ENCODE assay signal across 8 cellular contexts in the genomic region with DNA sequence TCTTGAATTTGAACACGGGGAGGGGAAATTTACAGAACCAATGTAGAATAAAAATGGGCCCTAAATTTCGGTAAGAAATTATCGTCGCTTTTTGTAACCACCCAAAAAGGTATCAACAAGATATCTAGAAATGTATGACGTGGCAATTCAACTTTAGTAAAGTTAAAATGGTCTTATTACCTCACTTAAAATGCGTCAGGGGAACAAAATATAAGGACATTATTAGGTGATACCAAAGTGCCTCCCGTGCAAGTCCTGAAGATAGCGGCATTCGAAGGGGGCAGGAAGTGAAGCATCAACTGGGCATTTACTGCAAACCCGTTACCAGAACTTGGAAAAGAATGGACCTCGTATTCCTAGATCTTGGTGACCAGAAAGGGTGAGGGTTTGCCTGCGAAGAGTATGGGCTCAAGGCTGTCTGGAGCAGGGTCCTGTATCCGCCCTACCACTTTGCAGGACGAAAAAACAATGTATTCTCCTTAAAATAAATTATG. TPM values are rescaled to one million over a fixed set of nuclear protein-coding genes. Genes with fewer than 3 reads are reported as not detected.
DNase-seq lines count a peak whose midpoint lies in the region; ATAC-seq and TF ChIP-seq lines count a peak whose summit lies in the region.

No MANE protein-coding gene starts in this region.

- H3K4me1 ChIP-seq in thymus (ENCODE audit: control insufficient read depth, insufficient read depth, low read length): no peaks in the 10 kb centered on the region

- TF ChIP-seq POLR2A in GM18505 (IDR thresholded peaks at IDR 0.05; ENCODE audit: borderline replicate concordance, extremely low read depth, insufficient read depth, insufficient read length): no peak

- no peak overlapping the region for H3K27ac ChIP-seq in thymus (ENCODE audit: low read depth)

- WGBS in thymus: 54% methylated on average over 14 of the region's 14 CpGs

- DNase-seq in activated CD4-positive, alpha-beta T cell treated with anti-CD3 and anti-CD28 coated beads, Interleukin-2, amount 10 ng/mL, durations not matched to agents 7 days and 5 days: no peak
- no peak for DNase-seq in activated CD4-positive, alpha-beta T cell treated with anti-CD3 and anti-CD28 coated beads, Interleukin-2, amount 50 U/mL, for 48 hours
- DNase-seq in activated CD8-positive, alpha-beta T cell treated with anti-CD3 and anti-CD28 coated beads, Interleukin-2, amount 10 ng/mL, durations not matched to agents 7 days and 5 days: no peak
- DNase-seq in iris pigment epithelial cell (ENCODE audit: low read depth) (peak; percentile 8), NCI-H1105 (lab: John Stamatoyannopoulos, UW) (no peak)

- H3K27me3 Mint-ChIP-seq in activated CD4-positive, alpha-beta T cell treated with anti-CD3 and anti-CD28 coated beads, Interleukin-2, amount 10 ng/mL, durations not matched to agents 7 days and 5 days: no peaks in the 10 kb centered on the region
- H3K27me3 Mint-ChIP-seq in activated CD8-positive, alpha-beta T cell treated with anti-CD3 and anti-CD28 coated beads, Interleukin-2, amount 10 ng/mL, durations not matched to agents 7 days and 5 days (ENCODE audit: low read depth): peaks cover 2% of the 10 kb centered on the region

- peaks cover 4% of the 10 kb centered on the region for H3K36me3 ChIP-seq in thymus (ENCODE audit: control insufficient read depth, insufficient read depth)

- H3K36me3 Mint-ChIP-seq in activated CD4-positive, alpha-beta T cell treated with anti-CD3 and anti-CD28 coated beads, Interleukin-2, amount 10 ng/mL, durations not matched to agents 7 days and 5 days (ENCODE audit: low read depth): peaks cover 20% of the 10 kb centered on the region
- H3K36me3 Mint-ChIP-seq in activated CD8-positive, alpha-beta T cell treated with anti-CD3 and anti-CD28 coated beads, Interleukin-2, amount 10 ng/mL, durations not matched to agents 7 days and 5 days (ENCODE audit: low read depth): peaks cover 21% of the 10 kb centered on the region

- H3K27me3 ChIP-seq in thymus (ENCODE audit: control insufficient read depth, insufficient read depth): no peaks in the 10 kb centered on the region

- POLR2A ChIA-PET in activated CD4-positive, alpha-beta T cell treated with anti-CD3 and anti-CD28 coated beads, Interleukin-2, amount 10 ng/mL, durations not matched to agents 7 days and 5 days (lab: Charles Lee): no interaction called here
- POLR2A ChIA-PET in activated CD8-positive, alpha-beta T cell treated with anti-CD3 and anti-CD28 coated beads, Interleukin-2, amount 10 ng/mL, durations not matched to agents 7 days and 5 days (lab: Charles Lee): no interaction called here

- peak overlapping the region; percentile 72 for H3K4me3 ChIP-seq in thymus (ENCODE audit: low read length)

- H3K9me3 Mint-ChIP-seq in activated CD4-positive, alpha-beta T cell treated with anti-CD3 and anti-CD28 coated beads, Interleukin-2, amount 10 ng/mL, durations not matched to agents 7 days and 5 days: no peaks in the 10 kb centered on the region
- H3K9me3 Mint-ChIP-seq in activated CD8-positive, alpha-beta T cell treated with anti-CD3 and anti-CD28 coated beads, Interleukin-2, amount 10 ng/mL, durations not matched to agents 7 days and 5 days (ENCODE audit: insufficient read depth): no peaks in the 10 kb centered on the region

- H3K4me3 Mint-ChIP-seq in activated CD4-positive, alpha-beta T cell treated with anti-CD3 and anti-CD28 coated beads, Interleukin-2, amount 10 ng/mL, durations not matched to agents 7 days and 5 days: peak overlapping the region; percentile 72
- H3K4me3 Mint-ChIP-seq in activated CD8-positive, alpha-beta T cell treated with anti-CD3 and anti-CD28 coated beads, Interleukin-2, amount 10 ng/mL, durations not matched to agents 7 days and 5 days: peak overlapping the region; percentile 74

- H3K9me3 ChIP-seq in thymus (ENCODE audit: control insufficient read depth): no peaks in the 10 kb centered on the region

- H3K4me1 Mint-ChIP-seq in activated CD4-positive, alpha-beta T cell treated with anti-CD3 and anti-CD28 coated beads, Interleukin-2, amount 10 ng/mL, durations not matched to agents 7 days and 5 days: peaks cover 33% of the 10 kb centered on the region
- peaks cover 24% of the 10 kb centered on the region for H3K4me1 Mint-ChIP-seq in activated CD8-positive, alpha-beta T cell treated with anti-CD3 and anti-CD28 coated beads, Interleukin-2, amount 10 ng/mL, durations not matched to agents 7 days and 5 days (ENCODE audit: low read depth)

- H3K27ac Mint-ChIP-seq in activated CD4-positive, alpha-beta T cell treated with anti-CD3 and anti-CD28 coated beads, Interleukin-2, amount 10 ng/mL, durations not matched to agents 7 days and 5 days: peak overlapping the region; percentile 73
- H3K27ac Mint-ChIP-seq in activated CD8-positive, alpha-beta T cell treated with anti-CD3 and anti-CD28 coated beads, Interleukin-2, amount 10 ng/mL, durations not matched to agents 7 days and 5 days: peak overlapping the region; percentile 74

- CTCF ChIA-PET in activated CD4-positive, alpha-beta T cell treated with anti-CD3 and anti-CD28 coated beads, Interleukin-2, amount 10 ng/mL, durations not matched to agents 7 days and 5 days (lab: Charles Lee): no interaction called here
- CTCF ChIA-PET in activated CD8-positive, alpha-beta T cell treated with anti-CD3 and anti-CD28 coated beads, Interleukin-2, amount 10 ng/mL, durations not matched to agents 7 days and 5 days (lab: Charles Lee): no interaction called here

- ATAC-seq in activated CD8-positive, alpha-beta T cell treated with anti-CD3 and anti-CD28 coated beads, Interleukin-2, amount 10 ng/mL, durations not matched to agents 7 days and 5 days: no peak
- no peak for ATAC-seq in GM19035 (IDR thresholded peaks at IDR 0.05; ENCODE audit: unreplicated experiment)
- ATAC-seq in GM18505 (IDR thresholded peaks at IDR 0.05; ENCODE audit: unreplicated experiment): no peak

RNA-seq across cellular contexts. Expression of a gene that starts 1.0 kb away (rescaled TPM):
- 10 to 100 TPM; 38.6 to 41.2 TPM for total RNA-seq in activated CD4-positive, alpha-beta T cell treated with anti-CD3 and anti-CD28 coated beads, Interleukin-2, amount 10 ng/mL, durations not matched to agents 7 days and 5 days
- total RNA-seq in activated CD8-positive, alpha-beta T cell treated with anti-CD3 and anti-CD28 coated beads, Interleukin-2, amount 10 ng/mL, durations not matched to agents 7 days and 5 days: 10 to 100 TPM; 33.9 to 35.9 TPM
- polyA plus RNA-seq in thymus: 38.7 TPM
